1 cellular context compared by ENCODE assay signal in the genomic region with DNA sequence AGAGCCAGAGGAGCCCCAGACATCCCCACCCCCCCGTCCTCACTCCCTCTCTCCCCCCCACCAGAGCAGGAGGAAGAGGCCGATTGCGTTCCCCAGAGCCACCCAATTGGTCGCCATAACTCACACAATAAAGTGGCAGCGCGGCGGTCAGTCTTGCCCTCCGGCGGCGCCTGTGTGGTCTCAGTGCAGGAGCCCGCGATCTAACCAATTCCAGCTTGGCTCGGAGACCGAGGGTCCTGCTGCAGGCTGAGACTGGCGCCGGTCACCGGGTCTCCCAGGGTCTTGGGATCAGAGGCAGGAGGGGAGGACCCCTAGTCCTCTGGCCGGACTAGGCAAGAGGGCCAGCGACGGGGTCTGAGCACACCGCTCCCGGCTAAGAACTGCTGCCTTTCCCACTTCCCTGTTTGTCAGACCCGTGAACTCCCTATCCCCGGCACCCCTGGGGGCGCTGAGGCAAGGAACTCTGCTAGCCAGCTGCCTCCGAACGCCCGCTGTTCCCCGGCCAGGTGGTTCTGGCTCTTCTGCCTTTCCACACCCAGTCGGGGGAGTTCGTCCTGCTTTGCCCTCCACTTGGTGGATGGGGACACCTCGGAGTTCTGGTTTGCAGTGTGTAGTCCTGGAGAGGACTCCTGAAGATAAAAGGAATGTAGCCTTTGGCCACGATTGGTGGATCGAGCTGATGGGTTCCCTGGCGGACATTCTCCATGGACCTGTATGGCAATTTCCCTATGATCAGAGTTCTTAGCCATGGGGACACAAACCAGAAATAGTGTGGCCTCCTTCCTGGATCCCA.
TF ChIP-seq lines count a peak whose summit lies in the region.

No MANE protein-coding gene starts in this region.

TF ChIP-seq in WTC11, 78 proteins besides CTCF, POLR2A, EP300 and RAD21 (continued from another document):
- TF ChIP-seq, protein P1, sequence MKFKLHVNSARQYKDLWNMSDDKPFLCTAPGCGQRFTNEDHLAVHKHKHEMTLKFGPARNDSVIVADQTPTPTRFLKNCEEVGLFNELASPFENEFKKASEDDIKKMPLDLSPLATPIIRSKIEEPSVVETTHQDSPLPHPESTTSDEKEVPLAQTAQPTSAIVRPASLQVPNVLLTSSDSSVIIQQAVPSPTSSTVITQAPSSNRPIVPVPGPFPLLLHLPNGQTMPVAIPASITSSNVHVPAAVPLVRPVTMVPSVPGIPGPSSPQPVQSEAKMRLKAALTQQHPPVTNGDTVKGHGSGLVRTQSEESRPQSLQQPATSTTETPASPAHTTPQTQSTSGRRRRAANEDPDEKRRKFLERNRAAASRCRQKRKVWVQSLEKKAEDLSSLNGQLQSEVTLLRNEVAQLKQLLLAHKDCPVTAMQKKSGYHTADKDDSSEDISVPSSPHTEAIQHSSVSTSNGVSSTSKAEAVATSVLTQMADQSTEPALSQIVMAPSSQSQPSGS (CRISPR knock-in tag; IDR thresholded peaks at IDR 0.05; ENCODE audit: borderline replicate concordance, low read depth): no peak
- no peak for TF ChIP-seq SOX15 (CRISPR knock-in tag; IDR thresholded peaks at IDR 0.05)
- no peak for TF ChIP-seq ATF1 (CRISPR knock-in tag; IDR thresholded peaks at IDR 0.05)
- no peak for TF ChIP-seq ZNF416 (CRISPR knock-in tag; IDR thresholded peaks at IDR 0.05)
